ENCODE assay signal across 19 cellular contexts in genomic region chr20:375265-375889, GRCh38.
"Had no signal": no experiment of that assay in that cellular context is flagged by ENCODE, and none has a peak within 500 bp of the region (broad histone marks: within the 10 kb centered on the region; RNA-seq: fewer than 3 reads in every experiment).

No MANE protein-coding gene starts in this region.

- H3K27me3 ChIP-seq: dorsolateral prefrontal cortex had no signal

- H3K4me3 Mint-ChIP-seq: activated CD4-positive, alpha-beta T cell treated with anti-CD3 and anti-CD28 coated beads, Interleukin-2, amount 10 ng/mL, durations not matched to agents 24 days and 14 days; activated CD8-positive, alpha-beta T cell treated with anti-CD3 and anti-CD28 coated beads for 36 hours; activated naive CD8-positive, alpha-beta T cell treated with anti-CD3 and anti-CD28 coated beads, Interleukin-2, amount 10 ng/mL, durations not matched to agents 7 days and 5 days; endodermal cell; natural killer cell treated with Interleukin-12 subunit alpha and Interleukin-12 subunit beta and Interleukin-15 and Interleukin-18, amount 100 ng/mL, for 72 hours had no signal

- H3K36me3 Mint-ChIP-seq: activated naive CD8-positive, alpha-beta T cell treated with anti-CD3 and anti-CD28 coated beads, Interleukin-2, amount 10 ng/mL, durations not matched to agents 7 days and 5 days; brain; natural killer cell treated with Interleukin-12 subunit alpha and Interleukin-12 subunit beta and Interleukin-15 and Interleukin-18, amount 100 ng/mL, for 72 hours had no signal

- H3K9me3 Mint-ChIP-seq: activated CD4-positive, alpha-beta T cell treated with anti-CD3 and anti-CD28 coated beads, Interleukin-2, amount 10 ng/mL, durations not matched to agents 24 days and 14 days; activated CD8-positive, alpha-beta T cell treated with anti-CD3 and anti-CD28 coated beads for 36 hours; activated naive CD8-positive, alpha-beta T cell treated with anti-CD3 and anti-CD28 coated beads, Interleukin-2, amount 10 ng/mL, durations not matched to agents 7 days and 5 days; activated T-helper 2 cell treated with anti-CD3 and anti-CD28 coated beads, Interferon-gamma antibody, Interleukin-2, Interleukin-4, amounts not matched to agents 10 μg/mL and 5 μg/mL and 100 μg/mL, durations not matched to agents 14 hours and 24 hours and 36 hours; endodermal cell; natural killer cell treated with Interleukin-12 subunit alpha and Interleukin-12 subunit beta and Interleukin-15 and Interleukin-18, amount 100 ng/mL, for 72 hours had no signal

- DNase-seq: activated CD4-positive, alpha-beta T cell treated with anti-CD3 and anti-CD28 coated beads, Interleukin-2, amount 10 ng/mL, durations not matched to agents 24 days and 14 days; activated CD8-positive, alpha-beta T cell treated with anti-CD3 and anti-CD28 coated beads for 36 hours; activated naive CD4-positive, alpha-beta T cell treated with Interleukin-2 at 50 U/mL for 16 hours; activated naive CD8-positive, alpha-beta T cell treated with anti-CD3 and anti-CD28 coated beads, Interleukin-2, amount 10 ng/mL, durations not matched to agents 7 days and 5 days; activated T-cell treated with anti-CD3 and anti-CD28 coated beads, Interleukin-2, amount 50 U/mL, for 1 hour; amygdala; caudate nucleus; dorsolateral prefrontal cortex; endodermal cell; head of caudate nucleus; occipital lobe; posterior cingulate gyrus; retina; stimulated activated naive CD4-positive, alpha-beta T cell had no signal

- H3K27ac ChIP-seq: dorsolateral prefrontal cortex had no signal

- ATAC-seq: activated CD8-positive, alpha-beta T cell treated with anti-CD3 and anti-CD28 coated beads for 36 hours; left lobe of liver; natural killer cell treated with Interleukin-12 subunit alpha and Interleukin-12 subunit beta and Interleukin-15 and Interleukin-18, amount 100 ng/mL, for 72 hours had no signal

- H3K4me3 ChIP-seq: dorsolateral prefrontal cortex, lung had no signal

- H3K27me3 Mint-ChIP-seq: activated CD4-positive, alpha-beta T cell treated with anti-CD3 and anti-CD28 coated beads, Interleukin-2, amount 10 ng/mL, durations not matched to agents 24 days and 14 days; activated CD8-positive, alpha-beta T cell treated with anti-CD3 and anti-CD28 coated beads for 36 hours; activated naive CD8-positive, alpha-beta T cell treated with anti-CD3 and anti-CD28 coated beads, Interleukin-2, amount 10 ng/mL, durations not matched to agents 7 days and 5 days; natural killer cell treated with Interleukin-12 subunit alpha and Interleukin-12 subunit beta and Interleukin-15 and Interleukin-18, amount 100 ng/mL, for 72 hours had no signal

- H3K27ac Mint-ChIP-seq: activated CD4-positive, alpha-beta T cell treated with anti-CD3 and anti-CD28 coated beads, Interleukin-2, amount 10 ng/mL, durations not matched to agents 24 days and 14 days; activated CD8-positive, alpha-beta T cell treated with anti-CD3 and anti-CD28 coated beads for 36 hours; activated naive CD8-positive, alpha-beta T cell treated with anti-CD3 and anti-CD28 coated beads, Interleukin-2, amount 10 ng/mL, durations not matched to agents 7 days and 5 days; activated T-helper 2 cell treated with anti-CD3 and anti-CD28 coated beads, Interferon-gamma antibody, Interleukin-2, Interleukin-4, amounts not matched to agents 10 μg/mL and 5 μg/mL and 100 μg/mL, durations not matched to agents 14 hours and 24 hours and 36 hours; endodermal cell; natural killer cell treated with Interleukin-12 subunit alpha and Interleukin-12 subunit beta and Interleukin-15 and Interleukin-18, amount 100 ng/mL, for 72 hours had no signal
